Comparison of ENCODE assay signal across 32 cellular contexts in the genomic region with DNA sequence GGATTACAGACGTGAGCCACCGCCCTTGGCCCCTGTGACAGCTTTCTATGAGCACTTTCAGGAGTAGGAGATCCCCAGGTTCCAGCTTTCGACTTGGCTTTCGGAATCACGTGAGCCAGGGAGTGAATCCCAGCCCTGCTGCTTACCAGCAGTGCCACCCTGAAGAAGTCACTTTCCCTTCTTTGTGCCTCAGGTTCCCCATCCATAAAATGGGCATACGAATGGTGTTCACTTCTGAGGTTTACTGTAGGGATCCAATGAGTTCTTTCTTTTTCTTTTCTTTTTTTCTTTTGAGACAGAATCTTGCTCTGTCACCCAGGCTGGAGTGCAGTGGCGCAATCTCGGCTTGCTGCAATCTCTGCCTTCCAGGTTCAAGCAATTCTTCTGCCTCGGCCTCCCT. TPM values are rescaled to one million over a fixed set of nuclear protein-coding genes. Genes with fewer than 3 reads are reported as not detected.
"Had no signal": no experiment of that assay in that cellular context is flagged by ENCODE, and none has a peak within 500 bp of the region (broad histone marks: within the 10 kb centered on the region; RNA-seq: fewer than 3 reads in every experiment).

No MANE protein-coding gene starts in this region.

- H3K9me3 ChIP-seq: adrenal gland, body of pancreas, breast epithelium had no signal

- H3K4me3 Mint-ChIP-seq: activated CD4-positive, alpha-beta memory T cell treated with anti-CD3 and anti-CD28 coated beads for 36 hours; activated CD4-positive, alpha-beta T cell treated with anti-CD3 and anti-CD28 coated beads, Interleukin-2, amount 10 ng/mL, durations not matched to agents 24 days and 14 days; activated naive CD4-positive, alpha-beta T cell treated with anti-CD3 and anti-CD28 coated beads for 36 hours; activated T-cell treated with anti-CD3 and anti-CD28 coated beads, Interleukin-2, amount 50 U/mL, for 4 hours; activated T-helper 1 cell treated with anti-CD3 and anti-CD28 coated beads, Interleukin-12 subunit alpha, Interleukin-12 subunit beta, Interleukin-2, Interleukin-4 antibody, amounts not matched to agents 30 ng/mL and 10 ng/mL and 1 ng/mL, durations not matched to agents 14 hours and 24 hours and 36 hours; T-helper 1 cell treated with Interleukin-12 subunit alpha and Interleukin-12 subunit beta and Interleukin-4 antibody, amounts not matched to agents 30 μg/mL and 1 μg/mL, for 36 hours; T-helper 2 cell treated with Interferon-gamma antibody and Interleukin-4, amounts not matched to agents 5 μg/mL and 100 μg/mL, for 36 hours had no signal

- H3K4me1 ChIP-seq: breast epithelium had no signal

- FAIRE-seq: astrocyte, RCC 7860, TTC549 had no signal

- H3K9me3 Mint-ChIP-seq: activated CD4-positive, alpha-beta memory T cell treated with anti-CD3 and anti-CD28 coated beads for 36 hours; activated CD4-positive, alpha-beta T cell treated with anti-CD3 and anti-CD28 coated beads, Interleukin-2, amount 10 ng/mL, durations not matched to agents 24 days and 14 days; activated naive CD4-positive, alpha-beta T cell treated with anti-CD3 and anti-CD28 coated beads for 36 hours; activated naive CD4-positive, alpha-beta T cell treated with anti-CD3 and anti-CD28 coated beads, Interleukin-2, amount 50 U/mL, for 72 hours; activated T-cell treated with anti-CD3 and anti-CD28 coated beads, Interleukin-2, amount 50 U/mL, for 4 hours; activated T-helper 1 cell treated with anti-CD3 and anti-CD28 coated beads, Interleukin-12 subunit alpha, Interleukin-12 subunit beta, Interleukin-2, Interleukin-4 antibody, amounts not matched to agents 30 ng/mL and 10 ng/mL and 1 ng/mL, durations not matched to agents 14 hours and 24 hours and 36 hours; T-helper 1 cell treated with Interleukin-12 subunit alpha and Interleukin-12 subunit beta and Interleukin-4 antibody, amounts not matched to agents 30 μg/mL and 1 μg/mL, for 36 hours; T-helper 2 cell treated with Interferon-gamma antibody and Interleukin-4, amounts not matched to agents 5 μg/mL and 100 μg/mL, for 36 hours had no signal

- H3K4me3 ChIP-seq: adrenal gland, body of pancreas, breast epithelium, PC-9 had no signal

- ATAC-seq: activated naive CD4-positive, alpha-beta T cell treated with anti-CD3 and anti-CD28 coated beads, Interleukin-2, amount 50 U/mL, for 72 hours; activated T-cell treated with anti-CD3 and anti-CD28 coated beads, Interleukin-2, amount 50 U/mL, for 4 hours; body of pancreas; Right ventricle myocardium inferior had no signal

- H3K36me3 Mint-ChIP-seq: activated CD4-positive, alpha-beta memory T cell treated with anti-CD3 and anti-CD28 coated beads for 36 hours; activated naive CD4-positive, alpha-beta T cell treated with anti-CD3 and anti-CD28 coated beads, Interleukin-2, amount 50 U/mL, for 72 hours had no signal

- H3K36me3 ChIP-seq: adrenal gland, breast epithelium had no signal

- DNase-seq: activated CD4-positive, alpha-beta memory T cell treated with anti-CD3 and anti-CD28 coated beads for 36 hours; activated CD4-positive, alpha-beta T cell treated with anti-CD3 and anti-CD28 coated beads, Interleukin-2, amount 10 ng/mL, durations not matched to agents 24 days and 14 days; activated CD8-positive, alpha-beta memory T cell treated with anti-CD3 and anti-CD28 coated beads, Interleukin-2, amount 50 U/mL, for 4 hours; activated gamma-delta T cell treated with Interleukin-2 at 50 U/mL for 16 hours; activated naive CD4-positive, alpha-beta T cell treated with anti-CD3 and anti-CD28 coated beads for 36 hours; activated T-cell treated with anti-CD3 and anti-CD28 coated beads for 4 hours; activated T-cell treated with anti-CD3 and anti-CD28 coated beads, Interleukin-2, amount 50 U/mL, for 4 hours; adrenal gland; body of pancreas; Karpas-422; MV-4-11; NCI-H1092 treated with DMSO at 0.1 percent for 48 hours; NCI-H1417; NCI-H146; NCI-H187; NCI-H2029 treated with DMSO at 0.1 percent for 48 hours; NCI-H2107; NCI-H2171; NCI-H510A; NCI-H526; NCI-H748 treated with DMSO at 0.1 percent for 48 hours; PC-9 had no signal

- H3K27me3 ChIP-seq: adrenal gland, body of pancreas, breast epithelium had no signal

- H3K27ac Mint-ChIP-seq: activated CD4-positive, alpha-beta memory T cell treated with anti-CD3 and anti-CD28 coated beads for 36 hours; activated CD4-positive, alpha-beta T cell treated with anti-CD3 and anti-CD28 coated beads, Interleukin-2, amount 10 ng/mL, durations not matched to agents 24 days and 14 days; activated naive CD4-positive, alpha-beta T cell treated with anti-CD3 and anti-CD28 coated beads for 36 hours; activated naive CD4-positive, alpha-beta T cell treated with anti-CD3 and anti-CD28 coated beads, Interleukin-2, amount 50 U/mL, for 72 hours; activated T-helper 1 cell treated with anti-CD3 and anti-CD28 coated beads, Interleukin-12 subunit alpha, Interleukin-12 subunit beta, Interleukin-2, Interleukin-4 antibody, amounts not matched to agents 30 ng/mL and 10 ng/mL and 1 ng/mL, durations not matched to agents 14 hours and 24 hours and 36 hours; T-helper 1 cell treated with Interleukin-12 subunit alpha and Interleukin-12 subunit beta and Interleukin-4 antibody, amounts not matched to agents 30 μg/mL and 1 μg/mL, for 36 hours; T-helper 2 cell treated with Interferon-gamma antibody and Interleukin-4, amounts not matched to agents 5 μg/mL and 100 μg/mL, for 36 hours had no signal

- H3K4me2 ChIP-seq: PC-9 had no signal

- H2AFZ ChIP-seq: PC-9 had no signal

- H3K27ac ChIP-seq: adrenal gland, body of pancreas, breast epithelium, PC-9 had no signal

RNA-seq across cellular contexts. Expression of a gene that starts 4.3 kb away (rescaled TPM):
- total RNA-seq: activated naive CD4-positive, alpha-beta T cell treated with anti-CD3 and anti-CD28 coated beads for 36 hours had no signal

RNA-seq across cellular contexts. Expression of a gene that starts 49.3 kb away (rescaled TPM):
- total RNA-seq: activated CD4-positive, alpha-beta memory T cell treated with anti-CD3 and anti-CD28 coated beads for 36 hours; activated naive CD4-positive, alpha-beta T cell treated with anti-CD3 and anti-CD28 coated beads for 36 hours; activated T-helper 1 cell treated with anti-CD3 and anti-CD28 coated beads, Interleukin-12 subunit alpha, Interleukin-12 subunit beta, Interleukin-2, Interleukin-4 antibody, amounts not matched to agents 30 ng/mL and 10 ng/mL and 1 ng/mL, durations not matched to agents 14 hours and 24 hours and 36 hours; MCF 10A had no signal
